Comparison of ENCODE assay signal across 8 cellular contexts in the genomic region with DNA sequence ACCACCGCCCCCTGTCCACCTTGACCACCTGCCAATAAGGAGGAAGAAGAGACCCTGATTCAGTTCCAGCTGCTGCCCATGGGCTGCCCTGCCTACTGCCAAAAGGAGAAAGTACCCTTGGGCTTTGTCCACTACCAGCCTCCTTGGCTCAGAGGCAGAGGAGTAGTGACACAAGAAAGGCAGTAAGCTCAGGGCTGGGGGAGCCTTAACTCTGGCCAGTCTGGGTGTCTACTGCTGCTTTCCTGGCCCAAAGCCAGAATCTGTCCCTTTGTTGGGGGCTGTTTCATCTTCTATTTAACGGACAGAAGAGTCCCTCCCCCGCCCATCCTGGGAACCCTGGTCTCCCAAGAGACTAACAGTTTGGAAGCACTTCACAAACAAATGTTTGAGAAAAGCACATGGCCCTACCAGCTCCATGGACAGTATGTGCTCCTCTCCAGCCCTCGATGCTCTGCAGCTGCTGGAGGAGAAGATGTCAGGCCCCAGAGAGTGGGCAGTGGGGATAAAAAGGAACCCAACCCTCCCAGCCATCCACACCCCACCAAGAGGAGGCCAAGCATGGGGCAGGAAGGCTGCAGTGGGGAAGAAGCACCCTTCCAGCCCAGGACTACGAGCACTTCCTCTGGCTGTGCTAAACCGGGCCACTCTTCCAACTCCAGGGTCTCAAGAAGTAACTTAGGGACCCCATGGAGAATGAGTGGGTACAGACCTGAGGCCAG. TPM values are rescaled to one million over a fixed set of nuclear protein-coding genes. Genes with fewer than 3 reads are reported as not detected.
A peak's percentile ranks its signal among the peaks of the same experiment; 100 is the strongest.
DNase-seq lines count a peak whose midpoint lies in the region; ATAC-seq and TF ChIP-seq lines count a peak whose summit lies in the region.

No MANE protein-coding gene starts in this region.

- ATAC-seq in HG02981 (IDR thresholded peaks at IDR 0.05; ENCODE audit: unreplicated experiment): no peak

- POLR2A ChIA-PET in AG04449 (lab: Yijun Ruan, JAX): interaction anchor here (1.2 to 3.4 kb wide), 5 partner anchors 10 to 67 kb away, joined by 3 to 26 read pairs (median 8); a partner anchor contains a TSS

- H3K9me3 ChIP-seq in mononuclear cell (ENCODE audit: low read depth, low read length): no peaks in the 10 kb centered on the region

- peaks cover 51% of the 10 kb centered on the region for H3K4me1 ChIP-seq in mononuclear cell (ENCODE audit: insufficient read depth, low read length)

- TF ChIP-seq CTCF in AG04449 (IDR thresholded peaks at IDR 0.05; ENCODE audit: insufficient read depth, low read length, missing control alignments): no peak
- TF ChIP-seq CTCF in HL-60 (IDR thresholded peaks at IDR 0.05; ENCODE audit: insufficient read depth, low read length): no peak
- TF ChIP-seq CTCF in brain microvascular endothelial cell (IDR thresholded peaks at IDR 0.05; ENCODE audit: low read depth, low read length, missing control alignments): no peak

- in situ Hi-C loops in brain microvascular endothelial cell (cut with HindIII; ENCODE audit: low pct_ligation_motif_present, low sequenced_read_pairs): no loop called here

- CTCF ChIA-PET in AG04449 (lab: Yijun Ruan, JAX): interaction anchor here (0.6 to 7.0 kb wide), 7 partner anchors 9 to 124 kb away, joined by 3 to 81 read pairs (median 4); a partner anchor contains a TSS

- peak overlapping the region; percentile 92 for H3K4me3 ChIP-seq in AG04449 (ENCODE audit: low read depth, low read length)
- peak overlapping the region; percentile 75 for H3K4me3 ChIP-seq in HL-60 (replicated peaks; ENCODE audit: insufficient read depth, low read length)
- H3K4me3 ChIP-seq in brain microvascular endothelial cell (ENCODE audit: low read depth, low read length): peak overlapping the region; percentile 87
- H3K4me3 ChIP-seq in mononuclear cell (ENCODE audit: low read length): peak overlapping the region; percentile 80

- H3K27me3 ChIP-seq in HL-60 (ENCODE audit: insufficient read depth, poor library complexity, severe bottlenecking): no peaks in the 10 kb centered on the region
- no peaks in the 10 kb centered on the region for H3K27me3 ChIP-seq in brain microvascular endothelial cell (replicated peaks)
- no peaks in the 10 kb centered on the region for H3K27me3 ChIP-seq in mononuclear cell (ENCODE audit: insufficient read depth, low read length)

- DNase-seq in AG04449 (ENCODE audit: low read depth, low spot score) (no peak), HL-60 (ENCODE audit: low read depth in 1 of 2, low spot score in 1 of 2) (peak in 1 of 2 experiments; percentile 14), brain microvascular endothelial cell (no peak), occipital lobe (lab: John Stamatoyannopoulos, UW) (no peak), AML-193 (lab: John Stamatoyannopoulos, UW) (no peak), NCI-H510A (lab: John Stamatoyannopoulos, UW) (no peak)

- no peak overlapping the region for H3K27ac ChIP-seq in HL-60 (replicated peaks)
- no peak overlapping the region for H3K27ac ChIP-seq in brain microvascular endothelial cell

- peaks cover 39% of the 10 kb centered on the region for H3K36me3 ChIP-seq in brain microvascular endothelial cell (replicated peaks)

RNA-seq across cellular contexts. Expression of a gene that starts 1.3 kb away (rescaled TPM):
- total RNA-seq in mononuclear cell: 30.3 TPM
- total RNA-seq in occipital lobe: 24.5 TPM

RNA-seq across cellular contexts. Expression of a gene that starts 1.4 kb away (rescaled TPM):
- total RNA-seq in mononuclear cell (45.4 TPM), occipital lobe (40.4 TPM)

RNA-seq across cellular contexts. Expression of a gene that starts 9.4 kb away (rescaled TPM):
- total RNA-seq in mononuclear cell (1.3 TPM), occipital lobe (32.0 TPM)

RNA-seq across cellular contexts. Expression of a gene that starts 17.1 kb away (rescaled TPM):
- total RNA-seq in mononuclear cell (3.4 TPM), occipital lobe (2.7 TPM)

RNA-seq across cellular contexts. Expression of a gene that starts 17.1 kb away (rescaled TPM):
- total RNA-seq in mononuclear cell (18.5 TPM), occipital lobe (15.4 TPM)

Comparison
In these comparisons a context has a peak if more than half of its experiments do, and no peak if none do; other contexts are left out.
1. RNA of a gene that starts 9.4 kb away (total RNA-seq): 32.0 TPM in occipital lobe (single experiment); 1.3 TPM in mononuclear cell (single experiment); every median in the first group is over 10 times any median in the second.
2. Peak in every context shown above with its lines, with median percentiles within 50 percentile points of each other: H3K4me3 ChIP-seq.